Comparison of ENCODE assay signal across 20 cellular contexts in genomic region chr7:117325836-117326235, GRCh38. TPM values are rescaled to one million over a fixed set of nuclear protein-coding genes. Genes with fewer than 3 reads are reported as not detected.
"Had no signal": no experiment of that assay in that cellular context is flagged by ENCODE, and none has a peak within 500 bp of the region (broad histone marks: within the 10 kb centered on the region; RNA-seq: fewer than 3 reads in every experiment).

No MANE protein-coding gene starts in this region.

- H2AFZ ChIP-seq: hepatocyte had no signal

- H3K9me3 Mint-ChIP-seq: activated CD4-positive, alpha-beta memory T cell treated with anti-CD3 and anti-CD28 coated beads for 36 hours; stimulated activated naive CD8-positive, alpha-beta T cell treated with anti-CD3 and anti-CD28 coated beads, Interleukin-15, Interleukin-2, amounts not matched to agents 100 ng/mL and 50 ng/mL, for 24 hours had no signal

- H3K9me3 ChIP-seq: body of pancreas, colonic mucosa, psoas muscle, right lobe of liver, upper lobe of right lung had no signal

- H3K36me3 Mint-ChIP-seq: activated CD4-positive, alpha-beta memory T cell treated with anti-CD3 and anti-CD28 coated beads for 36 hours had no signal

- H3K27me3 ChIP-seq: body of pancreas had no signal

- ATAC-seq: activated CD8-positive, alpha-beta memory T cell treated with anti-CD3 and anti-CD28 coated beads, Interleukin-2, amount 10 ng/mL, durations not matched to agents 7 days and 5 days; body of pancreas; psoas muscle; right lobe of liver; SK-N-SH treated with all-trans-retinoic acid at 6 μM for 48 hours; upper lobe of right lung had no signal

- H3K79me2 ChIP-seq: hepatocyte had no signal

- H3K27ac ChIP-seq: body of pancreas, colonic mucosa, psoas muscle, right lobe of liver, upper lobe of right lung, WERI-Rb-1 had no signal

- DNase-seq: activated CD4-positive, alpha-beta memory T cell treated with anti-CD3 and anti-CD28 coated beads for 36 hours; activated CD8-positive, alpha-beta memory T cell treated with anti-CD3 and anti-CD28 coated beads, Interleukin-2, amount 10 ng/mL, durations not matched to agents 7 days and 5 days; activated effector memory CD4-positive, alpha-beta T cell treated with Interleukin-2 at 50 U/mL for 16 hours; activated naive CD4-positive, alpha-beta T cell treated with anti-CD3 and anti-CD28 coated beads, Interleukin-2, amount 50 U/mL, for 16 hours; activated T-cell treated with anti-CD3 and anti-CD28 coated beads, Interleukin-2, amount 50 U/mL, for 1 hour; body of pancreas; central memory CD4-positive, alpha-beta T cell; colonic mucosa; kidney; nephron progenitor cell; occipital lobe; psoas muscle; right lobe of liver; T-helper 1 cell; T1000; upper lobe of right lung; WERI-Rb-1 had no signal

- H3K4me3 Mint-ChIP-seq: activated CD4-positive, alpha-beta memory T cell treated with anti-CD3 and anti-CD28 coated beads for 36 hours; activated CD8-positive, alpha-beta memory T cell treated with anti-CD3 and anti-CD28 coated beads, Interleukin-2, amount 10 ng/mL, durations not matched to agents 7 days and 5 days; stimulated activated naive CD8-positive, alpha-beta T cell treated with anti-CD3 and anti-CD28 coated beads, Interleukin-15, Interleukin-2, amounts not matched to agents 100 ng/mL and 50 ng/mL, for 24 hours had no signal

- H3K27ac Mint-ChIP-seq: activated CD4-positive, alpha-beta memory T cell treated with anti-CD3 and anti-CD28 coated beads for 36 hours; activated CD8-positive, alpha-beta memory T cell treated with anti-CD3 and anti-CD28 coated beads, Interleukin-2, amount 10 ng/mL, durations not matched to agents 7 days and 5 days; nephron progenitor cell; stimulated activated naive CD8-positive, alpha-beta T cell treated with anti-CD3 and anti-CD28 coated beads, Interleukin-15, Interleukin-2, amounts not matched to agents 100 ng/mL and 50 ng/mL, for 24 hours had no signal

- H3K4me3 ChIP-seq: body of pancreas, colonic mucosa, hepatocyte, psoas muscle, right lobe of liver, upper lobe of right lung had no signal

- H3K36me3 ChIP-seq: colonic mucosa, right lobe of liver, upper lobe of right lung, WERI-Rb-1 had no signal

RNA-seq across cellular contexts. Expression of gene WNT2, which starts 3.0 kb away (rescaled TPM):
- total RNA-seq: activated CD4-positive, alpha-beta memory T cell treated with anti-CD3 and anti-CD28 coated beads for 36 hours; activated CD8-positive, alpha-beta memory T cell treated with anti-CD3 and anti-CD28 coated beads, Interleukin-2, amount 10 ng/mL, durations not matched to agents 7 days and 5 days; body of pancreas had no signal
